Comparison of ENCODE assay signal across 17 cellular contexts in the genomic region with DNA sequence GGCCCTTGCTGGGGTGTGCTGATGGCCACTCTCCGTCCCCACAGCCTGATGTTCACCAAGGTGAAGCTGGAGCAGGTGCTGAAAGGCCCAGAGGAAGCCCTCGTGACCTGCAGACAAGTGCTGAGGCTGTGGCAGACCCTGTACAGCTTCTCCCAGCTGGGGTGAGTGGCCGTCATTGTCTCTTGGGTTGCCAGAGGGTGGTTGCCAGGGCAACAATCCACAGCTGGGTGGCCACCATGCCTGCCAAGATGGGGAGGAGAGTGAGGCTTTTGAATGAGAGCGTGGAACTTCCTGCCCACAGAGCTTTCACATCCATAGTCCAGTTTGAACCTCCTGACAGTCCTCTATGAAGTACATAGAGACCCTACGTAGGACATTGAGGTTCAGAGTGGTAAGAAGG.
DNase-seq lines count a peak whose midpoint lies in the region; ATAC-seq and TF ChIP-seq lines count a peak whose summit lies in the region.
"Had no signal": no experiment of that assay in that cellular context is flagged by ENCODE, and none has a peak within 500 bp of the region (broad histone marks: within the 10 kb centered on the region; RNA-seq: fewer than 3 reads in every experiment).

No MANE protein-coding gene starts in this region.

- H3K27me3 Mint-ChIP-seq in CD14-positive monocyte (ENCODE audit: low read depth in 3 of 3) = no peaks in the 10 kb centered on the region
- H3K27me3 Mint-ChIP-seq in dendritic cell treated with granulocyte-macrophage colony-stimulating factor and Interleukin-4, amounts not matched to agents 40 ng/mL and 50 ng/mL, for 4 days = no peaks in the 10 kb centered on the region
- H3K27me3 Mint-ChIP-seq in naive B cell = no peaks in the 10 kb centered on the region
- H3K27me3 Mint-ChIP-seq: IgD-negative memory B cell had no signal

- H3K4me3 Mint-ChIP-seq in CD14-positive monocyte = no peak overlapping the region
- no peak overlapping the region for H3K4me3 Mint-ChIP-seq in dendritic cell treated with granulocyte-macrophage colony-stimulating factor and Interleukin-4, amounts not matched to agents 40 ng/mL and 50 ng/mL, for 4 days
- H3K4me3 Mint-ChIP-seq in naive B cell = no peak overlapping the region
- H3K4me3 Mint-ChIP-seq: IgD-negative memory B cell, immature natural killer cell had no signal

- H3K36me3 Mint-ChIP-seq in CD14-positive monocyte = peaks cover 92 to 98% of the 10 kb centered on the region in 2 donors
- H3K36me3 Mint-ChIP-seq in dendritic cell treated with granulocyte-macrophage colony-stimulating factor and Interleukin-4, amounts not matched to agents 40 ng/mL and 50 ng/mL, for 4 days (ENCODE audit: low read depth) = peaks cover 100% of the 10 kb centered on the region
- peaks cover 4 to 19% of the 10 kb centered on the region in 2 donors for H3K36me3 Mint-ChIP-seq in naive B cell

- H3K4me1 Mint-ChIP-seq in CD14-positive monocyte (peaks cover 5% of the 10 kb centered on the region), naive B cell (peaks cover 37 to 44% (median 43%) of the 10 kb centered on the region in 3 donors)
- H3K4me1 Mint-ChIP-seq in dendritic cell treated with granulocyte-macrophage colony-stimulating factor and Interleukin-4, amounts not matched to agents 40 ng/mL and 50 ng/mL, for 4 days (ENCODE audit: low read depth) = peaks cover 65% of the 10 kb centered on the region

- ATAC-seq in naive B cell (ENCODE audit: low read depth in 2 of 2) = no peak
- ATAC-seq: body of pancreas had no signal

- intact Hi-C loops in CD14-positive monocyte (cut with micrococcal nuclease) = no loop called here
- intact Hi-C loops in dendritic cell treated with granulocyte-macrophage colony-stimulating factor and Interleukin-4, amounts not matched to agents 40 ng/mL and 50 ng/mL, for 4 days (cut with micrococcal nuclease) = no loop called here

- TF ChIP-seq CTCF in CD14-positive monocyte (IDR thresholded peaks at IDR 0.05) = no peak

- H3K9me3 Mint-ChIP-seq in CD14-positive monocyte (no peaks in the 10 kb centered on the region), naive B cell (no peaks in the 10 kb centered on the region)
- H3K9me3 Mint-ChIP-seq in dendritic cell treated with granulocyte-macrophage colony-stimulating factor and Interleukin-4, amounts not matched to agents 40 ng/mL and 50 ng/mL, for 4 days = no peaks in the 10 kb centered on the region
- H3K9me3 Mint-ChIP-seq: IgD-negative memory B cell, immature natural killer cell had no signal

- DNase-seq in CD14-positive monocyte (ENCODE audit: low spot score) (no peak), MV-4-11 (lab: John Stamatoyannopoulos, UW) (peak; percentile 4), naive B cell (no peak), UCSD-AML1 (lab: John Stamatoyannopoulos, UW; ENCODE audit: unreplicated experiment) (no peak), SIG-M5 (lab: John Stamatoyannopoulos, UW) (no peak), activated gamma-delta T cell (lab: John Stamatoyannopoulos, UW) (no peak)
- no peak for DNase-seq in stimulated activated CD4-positive, alpha-beta T cell treated with anti-CD3 and anti-CD28 coated beads, Interleukin-4, amount 100 ng/mL, for 4 hours
- DNase-seq: body of pancreas; HCEC 1CT; immature natural killer cell; NCI-H1105; NCI-H526 treated with DMSO at 0.1 percent for 48 hours; RPMI8226; small intestine; stimulated activated naive CD4-positive, alpha-beta T cell treated with Interleukin-2 at 50 U/mL for 16 hours had no signal

- H3K27ac Mint-ChIP-seq in CD14-positive monocyte (peak overlapping the region in 5 of 7 donors; percentile 1 to 54 (median 14)), naive B cell (peak overlapping the region in 4 of 6 donors; percentile 29 to 77 (median 58))
- H3K27ac Mint-ChIP-seq in dendritic cell treated with granulocyte-macrophage colony-stimulating factor and Interleukin-4, amounts not matched to agents 40 ng/mL and 50 ng/mL, for 4 days = peak overlapping the region; percentile 40
